ENCODE assay signal across 18 cellular contexts in the genomic region with DNA sequence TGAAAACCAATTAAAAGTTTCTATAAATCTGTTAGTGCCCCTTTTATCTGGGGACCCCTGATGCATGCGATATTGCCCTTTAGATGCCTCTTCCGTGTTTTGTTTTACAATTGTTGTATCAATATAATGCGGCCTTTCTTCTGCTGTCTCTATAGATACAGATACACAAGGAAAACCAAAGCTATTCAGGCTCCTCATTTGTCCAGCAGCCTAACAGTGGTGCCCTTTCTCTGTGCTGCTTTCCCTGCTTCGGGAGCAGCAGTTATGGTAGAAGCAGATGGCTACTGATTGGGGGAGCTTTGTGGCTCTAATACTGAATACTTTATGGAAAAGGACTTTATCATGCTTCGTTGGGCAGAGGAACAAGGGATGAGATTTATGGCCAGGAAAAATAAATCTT. TPM values are rescaled to one million over a fixed set of nuclear protein-coding genes. Genes with fewer than 3 reads are reported as not detected.
DNase-seq lines count a peak whose midpoint lies in the region; ATAC-seq lines count a peak whose summit lies in the region.
"Had no signal": no experiment of that assay in that cellular context is flagged by ENCODE, and none has a peak within 500 bp of the region (broad histone marks: within the 10 kb centered on the region; RNA-seq: fewer than 3 reads in every experiment).

No MANE protein-coding gene starts in this region.

- H3K36me3 ChIP-seq in mesenchymal stem cell (ENCODE audit: control insufficient read depth in 1 of 2, insufficient read depth in 2 of 2, low read depth in 1 of 2, low read length in 2 of 2) = peaks cover 3 to 8% of the 10 kb centered on the region in 2 experiments
- H3K36me3 ChIP-seq: ovary had no signal

- H3K14ac ChIP-seq in mesenchymal stem cell (ENCODE audit: low read length in 2 of 2) = no peak overlapping the region

- in situ Hi-C loops in SK-MEL-5 (cut with HindIII; ENCODE audit: low pct_unique_long_range_greater_than_20kb, low sequenced_read_pairs) = no loop called here

- H3K27ac ChIP-seq in substantia nigra (ENCODE audit: low read depth, low read length, poor library complexity, severe bottlenecking) = peak overlapping the region; percentile 86
- no peak overlapping the region for H3K27ac ChIP-seq in mesenchymal stem cell (ENCODE audit: low read length, poor library complexity, severe bottlenecking)
- H3K27ac ChIP-seq: ovary had no signal

- H3K18ac ChIP-seq in mesenchymal stem cell (ENCODE audit: low read depth in 1 of 2, low read length in 2 of 2) = no peak overlapping the region

- no peaks in the 10 kb centered on the region for H3K9me3 ChIP-seq in mesenchymal stem cell (ENCODE audit: control insufficient read depth, low read length)
- H3K9me3 ChIP-seq: ovary had no signal

- H3K4me2 ChIP-seq in mesenchymal stem cell (ENCODE audit: low read length, poor library complexity, severe bottlenecking) = no peak overlapping the region

- H2BK12ac ChIP-seq in mesenchymal stem cell (ENCODE audit: low read length in 2 of 2) = no peak overlapping the region

- no peaks in the 10 kb centered on the region for H3K9me3 Mint-ChIP-seq in activated T-cell treated with anti-CD3 and anti-CD28 coated beads, Interleukin-2, amount 50 U/mL, for 4 hours
- H3K9me3 Mint-ChIP-seq in stimulated activated effector memory CD8-positive, alpha-beta T cell treated with anti-CD3 and anti-CD28 coated beads, Interleukin-12 subunit alpha, Interleukin-12 subunit beta, amount 100 ng/mL, for 72 hours = no peaks in the 10 kb centered on the region
- H3K9me3 Mint-ChIP-seq: activated T-helper 2 cell treated with anti-CD3 and anti-CD28 coated beads, Interferon-gamma antibody, Interleukin-2, Interleukin-4, amounts not matched to agents 10 μg/mL and 5 μg/mL and 100 μg/mL, durations not matched to agents 14 hours and 24 hours and 36 hours had no signal

- no peak overlapping the region for H3K9ac ChIP-seq in mesenchymal stem cell (ENCODE audit: low read length)

- H4K91ac ChIP-seq in mesenchymal stem cell (ENCODE audit: low read length) = no peak overlapping the region

- no peak for DNase-seq in activated T-cell treated with anti-CD3 and anti-CD28 coated beads, Interleukin-2, amount 50 U/mL, for 4 hours
- no peak for DNase-seq in activated T-cell treated with anti-CD3 and anti-CD28 coated beads, Interleukin-2, amount 50 U/mL, for 1 hour
- DNase-seq in SK-MEL-5 (ENCODE audit: low read depth, low spot score) (peak; percentile 16), hippocampal formation (lab: John Stamatoyannopoulos, UW) (peak; percentile 48 to 87), substantia nigra (lab: John Stamatoyannopoulos, UW) (peak in 34 of 49 donors; percentile 7 to 73 (median 32)), mesenchymal stem cell (no peak)
- no peak for DNase-seq in stimulated activated effector memory CD8-positive, alpha-beta T cell treated with anti-CD3 and anti-CD28 coated beads, Interleukin-12 subunit alpha, Interleukin-12 subunit beta, amount 100 ng/mL, for 72 hours (ENCODE audit: low spot score in 2 of 2)
- DNase-seq: activated CD4-positive, alpha-beta T cell treated with anti-CD3 and anti-CD28 coated beads, Interleukin-2, amount 50 U/mL, for 4 hours; GF-D8; HCEC 1CT; islet precursor cell; NCI-H1092; ovary; small intestine; stimulated activated naive CD4-positive, alpha-beta T cell had no signal

- no peaks in the 10 kb centered on the region for H3K27me3 Mint-ChIP-seq in activated T-cell treated with anti-CD3 and anti-CD28 coated beads, Interleukin-2, amount 50 U/mL, for 4 hours (ENCODE audit: low read depth)

- H3K23ac ChIP-seq in mesenchymal stem cell (ENCODE audit: low read length in 2 of 2) = no peak overlapping the region

- H3K4me1 Mint-ChIP-seq in activated T-cell treated with anti-CD3 and anti-CD28 coated beads, Interleukin-2, amount 50 U/mL, for 4 hours (ENCODE audit: low read depth) = peaks cover 39% of the 10 kb centered on the region
- H3K4me1 Mint-ChIP-seq in stimulated activated effector memory CD8-positive, alpha-beta T cell treated with anti-CD3 and anti-CD28 coated beads, Interleukin-12 subunit alpha, Interleukin-12 subunit beta, amount 100 ng/mL, for 72 hours = peaks cover 41% of the 10 kb centered on the region

- no peak overlapping the region for H3K27ac Mint-ChIP-seq in stimulated activated effector memory CD8-positive, alpha-beta T cell treated with anti-CD3 and anti-CD28 coated beads, Interleukin-12 subunit alpha, Interleukin-12 subunit beta, amount 100 ng/mL, for 72 hours
- H3K27ac Mint-ChIP-seq: activated T-helper 2 cell treated with anti-CD3 and anti-CD28 coated beads, Interferon-gamma antibody, Interleukin-2, Interleukin-4, amounts not matched to agents 10 μg/mL and 5 μg/mL and 100 μg/mL, durations not matched to agents 14 hours and 24 hours and 36 hours had no signal

- no peak overlapping the region for H2BK5ac ChIP-seq in mesenchymal stem cell (ENCODE audit: low read depth, low read length, poor library complexity, severe bottlenecking)

- WGBS in mesenchymal stem cell = 51% methylated on average over 5 of the region's 5 CpGs

- no peaks in the 10 kb centered on the region for H3K27me3 ChIP-seq in mesenchymal stem cell (ENCODE audit: control insufficient read depth in 1 of 2, insufficient read depth in 1 of 2, low read length in 2 of 2)
- H3K27me3 ChIP-seq: ovary had no signal

- ATAC-seq in activated T-cell treated with anti-CD3 and anti-CD28 coated beads, Interleukin-2, amount 50 U/mL, for 4 hours = no peak
- ATAC-seq in stimulated activated effector memory CD8-positive, alpha-beta T cell treated with anti-CD3 and anti-CD28 coated beads, Interleukin-12 subunit alpha, Interleukin-12 subunit beta, amount 100 ng/mL, for 72 hours = no peak
- no peak for ATAC-seq in GM18498 (IDR thresholded peaks at IDR 0.05; ENCODE audit: unreplicated experiment)
- ATAC-seq: Right ventricle myocardium inferior had no signal

- H2AFZ ChIP-seq in mesenchymal stem cell (ENCODE audit: low read depth, low read length) = no peak overlapping the region

- H3K4me3 Mint-ChIP-seq in activated T-cell treated with anti-CD3 and anti-CD28 coated beads, Interleukin-2, amount 50 U/mL, for 4 hours = peak overlapping the region; percentile 27
- no peak overlapping the region for H3K4me3 Mint-ChIP-seq in stimulated activated effector memory CD8-positive, alpha-beta T cell treated with anti-CD3 and anti-CD28 coated beads, Interleukin-12 subunit alpha, Interleukin-12 subunit beta, amount 100 ng/mL, for 72 hours

- no peak overlapping the region for H4K8ac ChIP-seq in mesenchymal stem cell (ENCODE audit: low read length)

- peaks cover 16% of the 10 kb centered on the region for H3K79me1 ChIP-seq in mesenchymal stem cell (replicated peaks; ENCODE audit: low read length, poor library complexity, severe bottlenecking)

- H3K36me3 Mint-ChIP-seq in activated T-cell treated with anti-CD3 and anti-CD28 coated beads, Interleukin-2, amount 50 U/mL, for 4 hours (ENCODE audit: insufficient read depth) = peaks cover 2% of the 10 kb centered on the region
- peaks cover 27% of the 10 kb centered on the region for H3K36me3 Mint-ChIP-seq in stimulated activated effector memory CD8-positive, alpha-beta T cell treated with anti-CD3 and anti-CD28 coated beads, Interleukin-12 subunit alpha, Interleukin-12 subunit beta, amount 100 ng/mL, for 72 hours

- H2BK15ac ChIP-seq in mesenchymal stem cell (ENCODE audit: low read depth, poor library complexity, severe bottlenecking) = no peak overlapping the region

- H3K4me1 ChIP-seq in mesenchymal stem cell (ENCODE audit: control insufficient read depth, insufficient read depth, low read depth, low read length) = peaks cover 25% of the 10 kb centered on the region

- no peak overlapping the region for H2BK120ac ChIP-seq in mesenchymal stem cell (ENCODE audit: low read depth, low read length)

- H3K4ac ChIP-seq in mesenchymal stem cell (ENCODE audit: low read depth in 1 of 2, low read length in 2 of 2) = no peak overlapping the region

- H3K4me3 ChIP-seq in mesenchymal stem cell (ENCODE audit: insufficient read depth in 1 of 2, low read depth in 1 of 2, low read length in 2 of 2) = no peak overlapping the region
- H3K4me3 ChIP-seq: ovary had no signal

- H2AK5ac ChIP-seq in mesenchymal stem cell (ENCODE audit: low read length, severe bottlenecking) = no peak overlapping the region

RNA-seq across cellular contexts. Expression of gene PRDM8, which starts 10.6 kb away (rescaled TPM):
- 1 to 10 TPM; 2.9 to 5.1 (median 3.7) TPM for total RNA-seq in activated T-cell treated with anti-CD3 and anti-CD28 coated beads, Interleukin-2, amount 50 U/mL, for 4 hours
- 0.05 TPM in 2 replicates for total RNA-seq in SK-MEL-5 (2014; rRNA removed; shearing (Covaris generic))
- polyA plus RNA-seq in SK-MEL-5 (2015; cell fraction: cytosol; rRNA removed) = 0.10 and 0.12 TPM in 2 replicates
- not detected in 2 replicates for polyA plus RNA-seq in SK-MEL-5 (2015; cell fraction: nucleus; rRNA removed)
- 2.1 TPM for polyA plus RNA-seq in mesenchymal stem cell (2013, experiment 1 of 2)
- 1.8 TPM for polyA plus RNA-seq in mesenchymal stem cell (2013, experiment 2 of 2)

Comparison
In these comparisons a context has a peak if more than half of its experiments do, and no peak if none do; other contexts are left out.
1. DNase-seq: peak in SK-MEL-5 (single experiment), hippocampal formation (2 of 2) and substantia nigra (34 of 49); none in activated T-cell treated with anti-CD3 and anti-CD28 coated beads, Interleukin-2, amount 50 U/mL, for 4 hours (single experiment), activated T-cell treated with anti-CD3 and anti-CD28 coated beads, Interleukin-2, amount 50 U/mL, for 1 hour (single experiment), stimulated activated effector memory CD8-positive, alpha-beta T cell treated with anti-CD3 and anti-CD28 coated beads, Interleukin-12 subunit alpha, Interleukin-12 subunit beta, amount 100 ng/mL, for 72 hours (0 of 2) and mesenchymal stem cell (single experiment).